ENCODE assay signal across 12 cellular contexts in genomic region chr5:173302546-173303155, GRCh38. TPM values are rescaled to one million over a fixed set of nuclear protein-coding genes. Genes with fewer than 3 reads are reported as not detected.
A peak's percentile ranks its signal among the peaks of the same experiment; 100 is the strongest.
DNase-seq lines count a peak whose midpoint lies in the region; ATAC-seq, FAIRE-seq and TF ChIP-seq lines count a peak whose summit lies in the region.
"Had no signal": no experiment of that assay in that cellular context is flagged by ENCODE, and none has a peak within 500 bp of the region (broad histone marks: within the 10 kb centered on the region; RNA-seq: fewer than 3 reads in every experiment).

No MANE protein-coding gene starts in this region.

- dilution Hi-C loops in keratinocyte (cut with MboI; ENCODE audit: extremely low pct_ligation_motif_present, low sequenced_read_pairs): no loop called here

- peak; percentile 92 for DNase-seq in AG20443 (ENCODE audit: low spot score)
- peak; percentile 87 for DNase-seq in HTR-8/SVneo (ENCODE audit: insufficient read length, low spot score)
- DNase-seq in amniotic stem cell (lab: John Stamatoyannopoulos, UW): peak; percentile 34
- DNase-seq in keratinocyte (ENCODE audit: low read depth, low spot score): no peak
- DNase-seq in stimulated activated CD8-positive, alpha-beta memory T cell treated with anti-CD3 and anti-CD28 coated beads, Interleukin-4, amount 100 ng/mL, for 48 hours: no peak
- DNase-seq in CD4-positive, alpha-beta memory T cell: no peak
- DNase-seq in activated CD4-positive, alpha-beta T cell treated with anti-CD3 and anti-CD28 coated beads for 48 hours: no peak
- DNase-seq: activated B cell treated with CpG ODN at 0.5 μM for 24 hours; activated naive CD8-positive, alpha-beta T cell treated with anti-CD3 and anti-CD28 coated beads, Interleukin-2, amount 10 ng/mL, durations not matched to agents 7 days and 5 days; DMS53; NCI-H526 treated with DMSO at 0.1 percent for 48 hours had no signal

- no peaks in the 10 kb centered on the region for H3K27me3 ChIP-seq in keratinocyte (ENCODE audit: control insufficient read depth, extremely low read depth, insufficient read depth, low read length)
- no peaks in the 10 kb centered on the region for H3K27me3 ChIP-seq in CD4-positive, alpha-beta memory T cell (ENCODE audit: insufficient read depth, low read length)

- ATAC-seq in GM18502 (IDR thresholded peaks at IDR 0.05; ENCODE audit: poor library complexity, unreplicated experiment): no peak

- no peak overlapping the region for H3K4me3 Mint-ChIP-seq in CD4-positive, alpha-beta memory T cell
- H3K4me3 Mint-ChIP-seq: activated B cell treated with CpG ODN at 0.5 μM for 24 hours; activated naive CD8-positive, alpha-beta T cell treated with anti-CD3 and anti-CD28 coated beads, Interleukin-2, amount 10 ng/mL, durations not matched to agents 7 days and 5 days had no signal

- peaks cover 11% of the 10 kb centered on the region for H3K4me1 ChIP-seq in keratinocyte (ENCODE audit: control insufficient read depth, extremely low read depth, insufficient read depth, low read length)
- H3K4me1 ChIP-seq in CD4-positive, alpha-beta memory T cell (ENCODE audit: insufficient read depth, low read length): no peaks in the 10 kb centered on the region

- H3K27ac Mint-ChIP-seq in CD4-positive, alpha-beta memory T cell: no peak overlapping the region
- H3K27ac Mint-ChIP-seq: activated B cell treated with CpG ODN at 0.5 μM for 24 hours; activated naive CD8-positive, alpha-beta T cell treated with anti-CD3 and anti-CD28 coated beads, Interleukin-2, amount 10 ng/mL, durations not matched to agents 7 days and 5 days had no signal

- peak in 1 of 3 experiments; percentile 4 for TF ChIP-seq CTCF in keratinocyte (optimal IDR thresholded peaks at IDR 0.05 in 1 of 3, IDR thresholded peaks at IDR 0.05 in 1 of 3, conservative IDR thresholded peaks at IDR 0.05 in 1 of 3; ENCODE audit: extremely low read depth in 1 of 3, insufficient read depth in 2 of 3, low read length in 3 of 3)

- POLR2A ChIA-PET in CD4-positive, alpha-beta memory T cell (lab: Charles Lee; ENCODE audit: partially characterized antibody): no interaction called here

- H3K4me2 ChIP-seq in keratinocyte (ENCODE audit: control insufficient read depth, extremely low read depth, insufficient read depth, low read depth, low read length): peak overlapping the region; percentile 29

- intact Hi-C loops in CD4-positive, alpha-beta memory T cell (cut with micrococcal nuclease): no loop called here

- no peaks in the 10 kb centered on the region for H3K79me2 ChIP-seq in keratinocyte (ENCODE audit: control insufficient read depth, insufficient read depth, low read length)

- H3K9me3 Mint-ChIP-seq in CD4-positive, alpha-beta memory T cell: peaks cover 0 to 2% (median under 1%) of the 10 kb centered on the region in 8 donors
- H3K9me3 Mint-ChIP-seq: activated naive CD8-positive, alpha-beta T cell treated with anti-CD3 and anti-CD28 coated beads, Interleukin-2, amount 10 ng/mL, durations not matched to agents 7 days and 5 days had no signal

- H3K9me3 ChIP-seq in keratinocyte (ENCODE audit: control insufficient read depth, low read depth, low read length): no peaks in the 10 kb centered on the region
- H3K9me3 ChIP-seq in CD4-positive, alpha-beta memory T cell (ENCODE audit: control insufficient read depth in 1 of 2, low read length in 2 of 2): no peaks in the 10 kb centered on the region

- FAIRE-seq in HTR-8/SVneo (lab: Jason Lieb, UNC): peak; percentile 98
- peak; percentile 62 for FAIRE-seq in keratinocyte (lab: Jason Lieb, UNC)

- H3K27me3 Mint-ChIP-seq in CD4-positive, alpha-beta memory T cell: peaks cover 23 to 26% of the 10 kb centered on the region in 2 donors

- H3K36me3 Mint-ChIP-seq in CD4-positive, alpha-beta memory T cell: no peaks in the 10 kb centered on the region
- H3K36me3 Mint-ChIP-seq: activated naive CD8-positive, alpha-beta T cell treated with anti-CD3 and anti-CD28 coated beads, Interleukin-2, amount 10 ng/mL, durations not matched to agents 7 days and 5 days had no signal

- no peaks in the 10 kb centered on the region for H3K9me1 ChIP-seq in keratinocyte (ENCODE audit: control insufficient read depth, extremely low read depth, insufficient read depth, low read length)

- no peak overlapping the region for H2AFZ ChIP-seq in keratinocyte (ENCODE audit: control insufficient read depth, low read length)

- H4K20me1 ChIP-seq in keratinocyte (ENCODE audit: control insufficient read depth, extremely low read depth, insufficient read depth, low read length): no peaks in the 10 kb centered on the region

- H3K27ac ChIP-seq in keratinocyte (ENCODE audit: control insufficient read depth, insufficient read depth, low read length): no peak overlapping the region
- H3K27ac ChIP-seq in CD4-positive, alpha-beta memory T cell (ENCODE audit: low read depth, low read length): no peak overlapping the region

- no peak overlapping the region for H3K9ac ChIP-seq in keratinocyte (ENCODE audit: control insufficient read depth, extremely low read depth, insufficient read depth, low read length)

- peaks cover 0 to 2% (median 0%) of the 10 kb centered on the region in 4 donors for H3K4me1 Mint-ChIP-seq in CD4-positive, alpha-beta memory T cell
- H3K4me1 Mint-ChIP-seq: activated B cell treated with CpG ODN at 0.5 μM for 24 hours; activated naive CD8-positive, alpha-beta T cell treated with anti-CD3 and anti-CD28 coated beads, Interleukin-2, amount 10 ng/mL, durations not matched to agents 7 days and 5 days had no signal

- H3K4me3 ChIP-seq in keratinocyte (ENCODE audit: control insufficient read depth in 2 of 3, extremely low read depth in 1 of 3, insufficient read depth in 2 of 3, low read depth in 1 of 3, low read length in 3 of 3): no peak overlapping the region
- no peak overlapping the region for H3K4me3 ChIP-seq in CD4-positive, alpha-beta memory T cell (ENCODE audit: low read length in 2 of 2)

- CTCF ChIA-PET in CD4-positive, alpha-beta memory T cell (lab: Charles Lee; ENCODE audit: partially characterized antibody): interaction anchor here (1.1 to 4.7 kb wide), 2 partner anchors 8 to 670 kb away, joined by 3 to 32 read pairs; no protein-coding TSS in a partner anchor

- no peaks in the 10 kb centered on the region for H3K36me3 ChIP-seq in keratinocyte (ENCODE audit: control insufficient read depth in 2 of 2, extremely low read depth in 1 of 2, insufficient read depth in 2 of 2, low read length in 2 of 2)
- H3K36me3 ChIP-seq in CD4-positive, alpha-beta memory T cell (ENCODE audit: insufficient read depth, low read length): no peaks in the 10 kb centered on the region

RNA-seq across cellular contexts. Expression of gene STC2, which starts 25.6 kb away (rescaled TPM):
- polyA plus RNA-seq in keratinocyte: 1.9 to 4.3 TPM (median 4.1 TPM) in 3 replicates
- 8.5 TPM for polyA plus RNA-seq in keratinocyte (2011; ENCODE audit: low read depth)
- 2.2 and 2.6 TPM in 2 replicates for polyA plus RNA-seq in keratinocyte (2011; cell fraction: cytosol; rRNA removed)
- polyA plus RNA-seq in keratinocyte (2011; cell fraction: nucleus; rRNA removed): 9.3 and 16.7 TPM in 2 replicates
- 4.7 and 14.4 TPM in 2 replicates for polyA plus RNA-seq in keratinocyte (2012; ENCODE audit: low replicate concordance)
- 0.82 to 2.5 TPM (median 2.3 TPM) in 3 replicates for polyA minus RNA-seq in keratinocyte
- 10.6 TPM for polyA minus RNA-seq in keratinocyte (2011; cell fraction: cytosol; rRNA and poly(A)+ RNA removed)
- 8.4 and 8.5 TPM in 2 replicates for polyA minus RNA-seq in keratinocyte (2011; cell fraction: nucleus; rRNA and poly(A)+ RNA removed)
- not detected for total RNA-seq in CD4-positive, alpha-beta memory T cell
- not detected for polyA plus RNA-seq in CD4-positive, alpha-beta memory T cell

Comparison
In these comparisons a context has a peak if more than half of its experiments do, and no peak if none do; other contexts are left out.
1. DNase-seq: peak in AG20443 (single experiment), HTR-8/SVneo (single experiment) and amniotic stem cell (single experiment); none in keratinocyte (single experiment), stimulated activated CD8-positive, alpha-beta memory T cell treated with anti-CD3 and anti-CD28 coated beads, Interleukin-4, amount 100 ng/mL, for 48 hours (single experiment), CD4-positive, alpha-beta memory T cell (0 of 5) and activated CD4-positive, alpha-beta T cell treated with anti-CD3 and anti-CD28 coated beads for 48 hours (single experiment).